Comparison of ENCODE assay signal across 8 cellular contexts in genomic region chr9:114098660-114099522, GRCh38. TPM values are rescaled to one million over a fixed set of nuclear protein-coding genes. Genes with fewer than 3 reads are reported as not detected.
DNase-seq lines count a peak whose midpoint lies in the region; ATAC-seq, FAIRE-seq and TF ChIP-seq lines count a peak whose summit lies in the region.

Gene KIF12, minus strand, starts transcription at chr9:114099292. Its CDS starts 16 bp downstream, at chr9:114099276.

- intact Hi-C loops in K562 (cut with micrococcal nuclease): no loop called here

- peak; percentile 86 for ATAC-seq in K562
- no peak for ATAC-seq in HG03159 (IDR thresholded peaks at IDR 0.05; ENCODE audit: unreplicated experiment)

- POLR2A ChIA-PET in K562 (lab: Yijun Ruan, JAX): no interaction called here

- TF ChIP-seq CTCF in K562 (IDR thresholded peaks at IDR 0.05 in 2 of 3, conservative IDR thresholded peaks at IDR 0.05 in 1 of 3; ENCODE audit: insufficient read depth in 2 of 3, low read depth in 1 of 3, low read length in 3 of 3): no peak

- no peak for TF ChIP-seq RAD21 in K562 (CRISPR knock-in tag; conservative IDR thresholded peaks at IDR 0.05 in 1 of 2, IDR thresholded peaks at IDR 0.05 in 1 of 2)

- no peak for TF ChIP-seq POLR2A in K562 (conservative IDR thresholded peaks at IDR 0.05)
- TF ChIP-seq POLR2A in H54 (IDR thresholded peaks at IDR 0.05; ENCODE audit: low read depth, low read length): no peak

- peak within 1 kb of the TSS; percentile 32 for H3K4me3 ChIP-seq in K562
- H3K4me3 ChIP-seq in effector memory CD4-positive, alpha-beta T cell (ENCODE audit: insufficient read depth, low read depth, low read length, poor library complexity, severe bottlenecking): no peak within 1 kb of the TSS

- in situ Hi-C loops in K562 (cut with MboI): no loop called here

- no peaks in the 10 kb centered on the region for H3K9me3 ChIP-seq in K562 (replicated peaks; ENCODE audit: control insufficient read depth, insufficient read depth, low read depth, low read length)
- H3K9me3 ChIP-seq in effector memory CD4-positive, alpha-beta T cell (ENCODE audit: control insufficient read depth, low read length): no peaks in the 10 kb centered on the region

- TF ChIP-seq EP300 in K562 (IDR thresholded peaks at IDR 0.05; ENCODE audit: low read length): no peak

- H3K9me1 ChIP-seq in K562 (ENCODE audit: control insufficient read depth, insufficient read depth, low read length): no peaks in the 10 kb centered on the region

- peak within 1 kb of the TSS in 1 of 2 experiments; percentile 35; a peak in 1 of 4 replicates for H3K9ac ChIP-seq in K562 (ENCODE audit: insufficient read depth in 1 of 2, low read depth in 2 of 2, low read length in 2 of 2)

- CTCF ChIA-PET in K562 (lab: Yijun Ruan, JAX; ENCODE audit: low intra/inter-chr PET ratio): no interaction called here

- no TSS peak for BruUV-seq in K562 (replicated peaks; lab: Mats Ljungman, UMichigan)

- H4K20me1 ChIP-seq in K562 (replicated peaks; ENCODE audit: control insufficient read depth, insufficient read depth, low read length): no peaks in the 10 kb centered on the region; the same call in 1 of the 2 replicates

- H3K79me2 ChIP-seq in K562 (ENCODE audit: control insufficient read depth, insufficient read depth, low read length): no peaks in the 10 kb centered on the region

- 69% methylated on average over 30 of the region's 45 CpGs for WGBS in K562 (ENCODE audit: insufficient coverage, low coverage, missing lambda C conversion rate)

- DNase-seq in CD1c-positive myeloid dendritic cell (ENCODE audit: extremely low spot score) (peak; percentile 4), NCI-H2029 (lab: John Stamatoyannopoulos, UW) (peak; percentile 36), K562 (ENCODE audit: extremely low read depth in 1 of 4, low spot score in 3 of 4) (peak; percentile 37 to 84 (median 78)), kidney glomerular epithelial cell (lab: John Stamatoyannopoulos, UW) (peak; percentile 94), H54 (ENCODE audit: insufficient read length, low spot score) (no peak)
- peak; percentile 63 for DNase-seq in stimulated activated CD8-positive, alpha-beta memory T cell treated with anti-CD3 and anti-CD28 coated beads, Interleukin-4, amount 100 ng/mL, for 48 hours
- DNase-seq in effector memory CD4-positive, alpha-beta T cell: no peak

- peak within 1 kb of the TSS; percentile 52; the same call in 1 of the 2 replicates for H3K4me2 ChIP-seq in K562 (ENCODE audit: insufficient read depth, low read length)

- peaks cover 0 to 24% of the 10 kb centered on the region in 2 experiments; a peak in 2 of 5 replicates for H3K27me3 ChIP-seq in K562 (ENCODE audit: control insufficient read depth in 2 of 2, insufficient read depth in 2 of 2, low read length in 2 of 2)
- peaks cover 14% of the 10 kb centered on the region for H3K27me3 ChIP-seq in effector memory CD4-positive, alpha-beta T cell (replicated peaks; ENCODE audit: control insufficient read depth, insufficient read depth, low read length, poor library complexity, severe bottlenecking)

- H3K27ac ChIP-seq in K562 (ENCODE audit: extremely low read depth, low read depth, low read length): no peak within 1 kb of the TSS
- H3K27ac ChIP-seq in effector memory CD4-positive, alpha-beta T cell (ENCODE audit: insufficient read depth, low read length, poor library complexity, severe bottlenecking): no peak within 1 kb of the TSS

- FAIRE-seq in K562 (lab: Jason Lieb, UNC): no peak
- no peak for FAIRE-seq in H54 (lab: Jason Lieb, UNC)

- peaks cover 0 to 12% of the 10 kb centered on the region in 2 experiments; a peak in 2 of 5 replicates for H3K4me1 ChIP-seq in K562 (replicated peaks in 1 of 2; ENCODE audit: control insufficient read depth in 2 of 2, insufficient read depth in 2 of 2, low read length in 2 of 2)
- no peaks in the 10 kb centered on the region for H3K4me1 ChIP-seq in effector memory CD4-positive, alpha-beta T cell (ENCODE audit: control insufficient read depth, insufficient read depth, low read length, poor library complexity, severe bottlenecking)

- no peaks in the 10 kb centered on the region for H3K36me3 ChIP-seq in K562 (ENCODE audit: control insufficient read depth, insufficient read depth, low read length)
- no peaks in the 10 kb centered on the region for H3K36me3 ChIP-seq in effector memory CD4-positive, alpha-beta T cell (ENCODE audit: control insufficient read depth, insufficient read depth, low read length)

- H2AFZ ChIP-seq in K562 (ENCODE audit: low read depth, low read length): no peak within 1 kb of the TSS; the same call in 1 of the 2 replicates

TF ChIP-seq in K562, 482 proteins besides CTCF, POLR2A, EP300 and RAD21:
- TF ChIP-seq DDX20 (tag; IDR thresholded peaks at IDR 0.05; ENCODE audit: low read depth) (no peak), FOXM1 (IDR thresholded peaks at IDR 0.05; ENCODE audit: low read depth) (no peak), FOXM1 (CRISPR knock-in tag; IDR thresholded peaks at IDR 0.05; ENCODE audit: low read depth) (no peak), SRF (CRISPR knock-in tag; IDR thresholded peaks at IDR 0.05) (no peak), GMEB1 (CRISPR knock-in tag; IDR thresholded peaks at IDR 0.05) (no peak), MTF1 (CRISPR knock-in tag; IDR thresholded peaks at IDR 0.05; ENCODE audit: borderline replicate concordance) (no peak), SIX5 (IDR thresholded peaks at IDR 0.05; ENCODE audit: borderline replicate concordance in 1 of 2, insufficient read depth in 1 of 2, low read depth in 1 of 2, low read length in 2 of 2) (no peak), VEZF1 (CRISPR knock-in tag; IDR thresholded peaks at IDR 0.05) (peak; percentile 48)

RNA-seq across cellular contexts. Expression of gene KIF12, which starts in this region (rescaled TPM):
- total RNA-seq in K562 (2011; cell fraction: chromatin; rRNA removed; ENCODE audit: low replicate concordance): not detected in 2 replicates
- total RNA-seq in K562 (2011; cell fraction: nucleolus; rRNA removed): not detected in 2 replicates
- not detected in 2 replicates for total RNA-seq in K562 (2011; cell fraction: nucleoplasm; rRNA removed)
- total RNA-seq in K562 (2014; rRNA removed) (not detected in 2 replicates), K562 (2014; rRNA removed; fragmentation: Illumina TruSeq; extraction: Trizol) (not detected in 2 replicates), K562 (2015; rRNA removed; fragmentation: Illumina TruSeq; extraction: Trizol) (not detected in 2 replicates), K562 (2021) (not detected in 2 replicates)
- polyA plus RNA-seq in K562 (2011; rRNA removed) (not detected in 2 replicates), K562 (2014; fragmentation: Illumina TruSeq; extraction: Trizol) (not detected in 2 replicates), K562 (2014; fragmentation: Nextera tagmentation; extraction: Ambion mirVana) (not detected), K562 (2014; rRNA removed) (not detected in 2 replicates)
- not detected in 2 replicates for polyA plus RNA-seq in K562 (2011; cell fraction: cytosol; rRNA removed)
- not detected in 2 replicates for polyA plus RNA-seq in K562 (2011; cell fraction: nucleus; rRNA removed)
- polyA plus RNA-seq in K562 (2012): 0.06 TPM in 1 of 2 replicates, not detected in the other
- polyA minus RNA-seq in K562 (2011; rRNA and poly(A)+ RNA removed): not detected in 2 replicates
- polyA minus RNA-seq in K562 (2011; cell fraction: cytosol; rRNA and poly(A)+ RNA removed): not detected in 2 replicates
- polyA minus RNA-seq in K562 (2011; cell fraction: nucleus; rRNA and poly(A)+ RNA removed): not detected in 2 replicates

Comparison
In these comparisons a context has a peak if more than half of its experiments do, and no peak if none do; other contexts are left out.
1. Peak in DNase-seq, ATAC-seq, H3K4me3 ChIP-seq and H3K4me2 ChIP-seq in K562; RNA of the gene not detected or under 1 TPM.
2. DNase-seq: peak in CD1c-positive myeloid dendritic cell (single experiment), NCI-H2029 (single experiment), kidney glomerular epithelial cell (single experiment) and stimulated activated CD8-positive, alpha-beta memory T cell treated with anti-CD3 and anti-CD28 coated beads, Interleukin-4, amount 100 ng/mL, for 48 hours (single experiment); none in H54 (single experiment) and effector memory CD4-positive, alpha-beta T cell (0 of 3).